1 cellular context compared by ENCODE assay signal in genomic region chr11:119478711-119479285, GRCh38.
TF ChIP-seq lines count a peak whose summit lies in the region.

No MANE protein-coding gene starts in this region.

TF ChIP-seq in K562, 482 proteins besides CTCF, POLR2A, EP300 and RAD21 (continued from another document):
- TF ChIP-seq GABPA (tag; conservative IDR thresholded peaks at IDR 0.05; ENCODE audit: low read depth): peak; percentile 41; the same call in 1 of the 2 replicates
- 0 out of 2 replicates have a peak, but pooled peaks have one; percentile 19 for TF ChIP-seq CREM (IDR thresholded peaks at IDR 0.05; ENCODE audit: low read depth)
- no peak for TF ChIP-seq NFYB (IDR thresholded peaks at IDR 0.05; ENCODE audit: extremely low read depth, insufficient read length)
- no peak for TF ChIP-seq TRIM24 (IDR thresholded peaks at IDR 0.05)
- TF ChIP-seq BRF1 (IDR thresholded peaks at IDR 0.05; ENCODE audit: borderline replicate concordance, extremely low read depth, insufficient read length): no peak
- TF ChIP-seq SMAD2 (IDR thresholded peaks at IDR 0.05; ENCODE audit: low read depth, low read length): no peak
- no peak for TF ChIP-seq ZNF239 (CRISPR knock-in tag; IDR thresholded peaks at IDR 0.05)
- TF ChIP-seq ATF2 (CRISPR knock-in tag; IDR thresholded peaks at IDR 0.05): no peak
- no peak for TF ChIP-seq ZNF324 (CRISPR knock-in tag; IDR thresholded peaks at IDR 0.05)
- no peak for TF ChIP-seq CSDE1 (IDR thresholded peaks at IDR 0.05)
- no peak for TF ChIP-seq E2F6 (IDR thresholded peaks at IDR 0.05; ENCODE audit: borderline replicate concordance in 1 of 2, extremely low read depth in 1 of 2, insufficient read depth in 1 of 2, insufficient read length in 1 of 2, low read depth in 1 of 2, low read length in 1 of 2, poor library complexity in 1 of 2, severe bottlenecking in 1 of 2)
- TF ChIP-seq NELFE (IDR thresholded peaks at IDR 0.05; ENCODE audit: insufficient read depth, insufficient read length): no peak
- TF ChIP-seq NFATC3 (IDR thresholded peaks at IDR 0.05): no peak
- TF ChIP-seq NR2C1 (IDR thresholded peaks at IDR 0.05): no peak
- no peak for TF ChIP-seq NR2C1 (tag; IDR thresholded peaks at IDR 0.05)
